ENCODE assay signal across 8 cellular contexts in genomic region chr5:175246242-175246891, GRCh38.
DNase-seq lines count a peak whose midpoint lies in the region; ATAC-seq, FAIRE-seq and TF ChIP-seq lines count a peak whose summit lies in the region.

No MANE protein-coding gene starts in this region.

- H3K4me3 ChIP-seq in keratinocyte (ENCODE audit: control insufficient read depth in 2 of 3, extremely low read depth in 1 of 3, insufficient read depth in 2 of 3, low read depth in 1 of 3, low read length in 3 of 3) (no peak overlapping the region), urinary bladder (ENCODE audit: low read depth, low read length) (no peak overlapping the region)

- H3K36me3 ChIP-seq in keratinocyte (ENCODE audit: control insufficient read depth in 2 of 2, extremely low read depth in 1 of 2, insufficient read depth in 2 of 2, low read length in 2 of 2) (no peaks in the 10 kb centered on the region), urinary bladder (ENCODE audit: insufficient read depth) (no peaks in the 10 kb centered on the region)

- no peak overlapping the region for H3K9ac ChIP-seq in keratinocyte (ENCODE audit: control insufficient read depth, extremely low read depth, insufficient read depth, low read length)

- TF ChIP-seq CTCF in keratinocyte (optimal IDR thresholded peaks at IDR 0.05 in 1 of 3, IDR thresholded peaks at IDR 0.05 in 1 of 3, conservative IDR thresholded peaks at IDR 0.05 in 1 of 3; ENCODE audit: extremely low read depth in 1 of 3, insufficient read depth in 2 of 3, low read length in 3 of 3) (no peak), CD14-positive monocyte (IDR thresholded peaks at IDR 0.05) (no peak)

- H3K36me3 Mint-ChIP-seq in activated T-helper 1 cell treated with anti-CD3 and anti-CD28 coated beads, Interleukin-12 subunit alpha, Interleukin-12 subunit beta, Interleukin-2, Interleukin-4 antibody, amounts not matched to agents 30 ng/mL and 10 ng/mL and 1 ng/mL, durations not matched to agents 14 hours and 24 hours and 36 hours (ENCODE audit: low read depth) = no peaks in the 10 kb centered on the region
- no peaks in the 10 kb centered on the region for H3K36me3 Mint-ChIP-seq in CD14-positive monocyte

- H3K9me3 ChIP-seq in keratinocyte (ENCODE audit: control insufficient read depth, low read depth, low read length) = no peaks in the 10 kb centered on the region

- dilution Hi-C loops in keratinocyte (cut with MboI; ENCODE audit: extremely low pct_ligation_motif_present, low sequenced_read_pairs) = no loop called here

- H3K27me3 ChIP-seq in keratinocyte (ENCODE audit: control insufficient read depth, extremely low read depth, insufficient read depth, low read length) = no peaks in the 10 kb centered on the region

- no peak overlapping the region for H3K4me3 Mint-ChIP-seq in activated T-helper 1 cell treated with anti-CD3 and anti-CD28 coated beads, Interleukin-12 subunit alpha, Interleukin-12 subunit beta, Interleukin-2, Interleukin-4 antibody, amounts not matched to agents 30 ng/mL and 10 ng/mL and 1 ng/mL, durations not matched to agents 14 hours and 24 hours and 36 hours
- no peak overlapping the region for H3K4me3 Mint-ChIP-seq in CD14-positive monocyte

- peak overlapping the region; percentile 54 for H3K4me2 ChIP-seq in keratinocyte (ENCODE audit: control insufficient read depth, extremely low read depth, insufficient read depth, low read depth, low read length)

- no peaks in the 10 kb centered on the region for H3K9me3 Mint-ChIP-seq in activated T-helper 1 cell treated with anti-CD3 and anti-CD28 coated beads, Interleukin-12 subunit alpha, Interleukin-12 subunit beta, Interleukin-2, Interleukin-4 antibody, amounts not matched to agents 30 ng/mL and 10 ng/mL and 1 ng/mL, durations not matched to agents 14 hours and 24 hours and 36 hours
- peaks cover 0 to 3% (median 0%) of the 10 kb centered on the region in 7 donors for H3K9me3 Mint-ChIP-seq in CD14-positive monocyte

- H3K27ac ChIP-seq in keratinocyte (ENCODE audit: control insufficient read depth, insufficient read depth, low read length) (peak overlapping the region; percentile 23), urinary bladder (ENCODE audit: low read depth) (peak overlapping the region; percentile 62)

- WGBS in urinary bladder = 36% methylated on average over 8 of the region's 8 CpGs

- H3K4me1 ChIP-seq in keratinocyte (ENCODE audit: control insufficient read depth, extremely low read depth, insufficient read depth, low read length) (peaks cover 14% of the 10 kb centered on the region), urinary bladder (ENCODE audit: insufficient read depth) (no peaks in the 10 kb centered on the region)

- peak; percentile 4 to 32 (median 31) for DNase-seq in stimulated activated CD4-positive, alpha-beta T cell treated with anti-CD3 and anti-CD28 coated beads, Interleukin-12 subunit alpha, Interleukin-12 subunit beta, amount 100 ng/mL, for 48 hours (ENCODE audit: low read depth in 2 of 3, low spot score in 1 of 3)
- no peak for DNase-seq in stimulated activated CD4-positive, alpha-beta T cell treated with anti-CD3 and anti-CD28 coated beads, Interleukin-4, amount 100 ng/mL, for 1 hour
- DNase-seq in activated T-helper 1 cell treated with anti-CD3 and anti-CD28 coated beads, Interleukin-12 subunit alpha, Interleukin-12 subunit beta, Interleukin-2, Interleukin-4 antibody, amounts not matched to agents 30 ng/mL and 10 ng/mL and 1 ng/mL, durations not matched to agents 14 hours and 24 hours and 36 hours (ENCODE audit: low spot score) = no peak
- DNase-seq in keratinocyte (ENCODE audit: low read depth, low spot score) = peak; percentile 55
- no peak for DNase-seq in NCI-H1092 (lab: John Stamatoyannopoulos, UW)
- no peak for DNase-seq in CD14-positive monocyte (ENCODE audit: low spot score)
- DNase-seq in left lobe of liver (ENCODE audit: low spot score) = no peak

- H2AFZ ChIP-seq in keratinocyte (ENCODE audit: control insufficient read depth, low read length) = no peak overlapping the region

- H3K9me1 ChIP-seq in keratinocyte (ENCODE audit: control insufficient read depth, extremely low read depth, insufficient read depth, low read length) = no peaks in the 10 kb centered on the region

- ATAC-seq in left lobe of liver = no peak

- H3K4me1 Mint-ChIP-seq in activated T-helper 1 cell treated with anti-CD3 and anti-CD28 coated beads, Interleukin-12 subunit alpha, Interleukin-12 subunit beta, Interleukin-2, Interleukin-4 antibody, amounts not matched to agents 30 ng/mL and 10 ng/mL and 1 ng/mL, durations not matched to agents 14 hours and 24 hours and 36 hours (ENCODE audit: low read depth) = peaks cover 6% of the 10 kb centered on the region
- H3K4me1 Mint-ChIP-seq in CD14-positive monocyte = no peaks in the 10 kb centered on the region

- H3K27ac Mint-ChIP-seq in activated T-helper 1 cell treated with anti-CD3 and anti-CD28 coated beads, Interleukin-12 subunit alpha, Interleukin-12 subunit beta, Interleukin-2, Interleukin-4 antibody, amounts not matched to agents 30 ng/mL and 10 ng/mL and 1 ng/mL, durations not matched to agents 14 hours and 24 hours and 36 hours = peak overlapping the region; percentile 50
- H3K27ac Mint-ChIP-seq in CD14-positive monocyte = peak overlapping the region in 1 of 7 donors; percentile 22

- peaks cover 2% of the 10 kb centered on the region for H3K27me3 Mint-ChIP-seq in activated T-helper 1 cell treated with anti-CD3 and anti-CD28 coated beads, Interleukin-12 subunit alpha, Interleukin-12 subunit beta, Interleukin-2, Interleukin-4 antibody, amounts not matched to agents 30 ng/mL and 10 ng/mL and 1 ng/mL, durations not matched to agents 14 hours and 24 hours and 36 hours (ENCODE audit: insufficient read depth)
- peaks cover 2 to 6% (median 4%) of the 10 kb centered on the region in 3 donors for H3K27me3 Mint-ChIP-seq in CD14-positive monocyte (ENCODE audit: low read depth in 3 of 3)

- no peaks in the 10 kb centered on the region for H3K79me2 ChIP-seq in keratinocyte (ENCODE audit: control insufficient read depth, insufficient read depth, low read length)

- intact Hi-C loops in activated T-helper 1 cell treated with anti-CD3 and anti-CD28 coated beads, Interleukin-12 subunit alpha, Interleukin-12 subunit beta, Interleukin-2, Interleukin-4 antibody, amounts not matched to agents 30 ng/mL and 10 ng/mL and 1 ng/mL, durations not matched to agents 14 hours and 24 hours and 36 hours (cut with micrococcal nuclease) = no loop called here
- intact Hi-C loops in CD14-positive monocyte (cut with micrococcal nuclease) = no loop called here

- H4K20me1 ChIP-seq in keratinocyte (ENCODE audit: control insufficient read depth, extremely low read depth, insufficient read depth, low read length) = no peaks in the 10 kb centered on the region

- FAIRE-seq in keratinocyte (lab: Jason Lieb, UNC) = peak; percentile 73

Comparison
In these comparisons a context has a peak if more than half of its experiments do, and no peak if none do; other contexts are left out.
1. DNase-seq: peak in stimulated activated CD4-positive, alpha-beta T cell treated with anti-CD3 and anti-CD28 coated beads, Interleukin-12 subunit alpha, Interleukin-12 subunit beta, amount 100 ng/mL, for 48 hours (3 of 3) and keratinocyte (single experiment); none in stimulated activated CD4-positive, alpha-beta T cell treated with anti-CD3 and anti-CD28 coated beads, Interleukin-4, amount 100 ng/mL, for 1 hour (single experiment), activated T-helper 1 cell treated with anti-CD3 and anti-CD28 coated beads, Interleukin-12 subunit alpha, Interleukin-12 subunit beta, Interleukin-2, Interleukin-4 antibody, amounts not matched to agents 30 ng/mL and 10 ng/mL and 1 ng/mL, durations not matched to agents 14 hours and 24 hours and 36 hours (single experiment), NCI-H1092 (single experiment), CD14-positive monocyte (single experiment) and left lobe of liver (single experiment).